In genomic region chr4:7807351-7807921, GRCh38 we compare ENCODE assay signal across 13 cellular contexts.
DNase-seq lines count a peak whose midpoint lies in the region; ATAC-seq and TF ChIP-seq lines count a peak whose summit lies in the region.
"Had no signal": no experiment of that assay in that cellular context is flagged by ENCODE, and none has a peak within 500 bp of the region (broad histone marks: within the 10 kb centered on the region; RNA-seq: fewer than 3 reads in every experiment).

No MANE protein-coding gene starts in this region.

- peak overlapping the region; percentile 77 for H2BK20ac ChIP-seq in IMR-90 (ENCODE audit: low read depth, low read length)

- H2BK5ac ChIP-seq in IMR-90 (ENCODE audit: low read depth, low read length, poor library complexity, severe bottlenecking), result peak overlapping the region; percentile 65

- peak overlapping the region; percentile 75 for H3K18ac ChIP-seq in IMR-90 (ENCODE audit: low read depth, low read length)

- H3K23ac ChIP-seq in IMR-90 (ENCODE audit: low read depth, low read length), result peak overlapping the region; percentile 52; the same call in 1 of the 2 replicates

- H3K9ac ChIP-seq in IMR-90 (ENCODE audit: low read depth, low read length) (no peak overlapping the region), iPS-15b (ENCODE audit: low read depth, low read length) (peak overlapping the region; percentile 9), PC-3 (ENCODE audit: low read length) (no peak overlapping the region)

- H2AK9ac ChIP-seq in IMR-90 (replicated peaks; ENCODE audit: low read depth, low read length, poor library complexity), result peak overlapping the region; percentile 17

- BruUV-seq in IMR-90 (replicated peaks; lab: Mats Ljungman, UMichigan), result no TSS peak
- no TSS peak for BruUV-seq in PC-3 (replicated peaks; lab: Mats Ljungman, UMichigan)

- H3K4me1 Mint-ChIP-seq in activated CD8-positive, alpha-beta memory T cell treated with anti-CD3 and anti-CD28 coated beads, Interleukin-2, amount 10 ng/mL, durations not matched to agents 7 days and 5 days, result peaks cover 4% of the 10 kb centered on the region

- no peak overlapping the region for H3K4me3 Mint-ChIP-seq in activated CD8-positive, alpha-beta memory T cell treated with anti-CD3 and anti-CD28 coated beads, Interleukin-2, amount 10 ng/mL, durations not matched to agents 7 days and 5 days

- peaks cover 36 to 84% of the 10 kb centered on the region in 2 experiments for H3K79me1 ChIP-seq in IMR-90 (ENCODE audit: low read depth in 1 of 2, low read length in 2 of 2)

- no peaks in the 10 kb centered on the region for H3K36me3 Mint-ChIP-seq in activated CD8-positive, alpha-beta memory T cell treated with anti-CD3 and anti-CD28 coated beads, Interleukin-2, amount 10 ng/mL, durations not matched to agents 7 days and 5 days

- POLR2A ChIA-PET in IMR-90 (lab: Charles Lee; ENCODE audit: unreplicated experiment), result no interaction called here
- POLR2A ChIA-PET in PC-3 (lab: Charles Lee; ENCODE audit: unreplicated experiment), result no interaction called here

- H3K36me3 ChIP-seq in IMR-90 (ENCODE audit: control insufficient read depth, insufficient read depth, low read length), result peaks cover 43% of the 10 kb centered on the region
- H3K36me3 ChIP-seq in iPS-15b (ENCODE audit: control insufficient read depth, insufficient read depth, low read length), result peaks cover 9% of the 10 kb centered on the region
- peaks cover 52% of the 10 kb centered on the region for H3K36me3 ChIP-seq in PC-3 (ENCODE audit: low read depth, low read length)

- intact Hi-C loops in IMR-90 (cut with micrococcal nuclease) (no loop called here), sciatic nerve (cut with DNase I) (loop anchor here (5.0 kb wide), 1 partner anchor 180 kb away; no protein-coding TSS in a partner anchor), PC-3 (cut with micrococcal nuclease) (no loop called here)

- H3K27me3 Mint-ChIP-seq in activated CD8-positive, alpha-beta memory T cell treated with anti-CD3 and anti-CD28 coated beads, Interleukin-2, amount 10 ng/mL, durations not matched to agents 7 days and 5 days, result no peaks in the 10 kb centered on the region

- dilution Hi-C loops in IMR-90 (cut with HindIII; ENCODE audit: low sequenced_read_pairs, unreplicated experiment), result no loop called here

- H2AFZ ChIP-seq in IMR-90 (replicated peaks; ENCODE audit: low read length, poor library complexity) (peak overlapping the region; percentile 15), PC-3 (ENCODE audit: low read length) (no peak overlapping the region)
- H2AFZ ChIP-seq: PC-9 had no signal

- peaks cover 30% of the 10 kb centered on the region for H3K9me1 ChIP-seq in IMR-90 (ENCODE audit: insufficient read depth, low read length)

- peak overlapping the region; percentile 77 for H3K4ac ChIP-seq in IMR-90 (ENCODE audit: low read depth, low read length)

- H3K9me3 ChIP-seq in IMR-90 (ENCODE audit: control insufficient read depth, insufficient read depth, low read length) (peaks cover 12% of the 10 kb centered on the region), iPS-15b (ENCODE audit: control insufficient read depth, insufficient read depth, low read length) (no peaks in the 10 kb centered on the region), PC-3 (ENCODE audit: low read length) (peaks cover 7% of the 10 kb centered on the region; the same call in 1 of the 2 replicates)

- no peaks in the 10 kb centered on the region for H3K27me3 ChIP-seq in IMR-90 (ENCODE audit: control insufficient read depth, insufficient read depth, low read length)
- no peaks in the 10 kb centered on the region for H3K27me3 ChIP-seq in iPS-15b (ENCODE audit: control insufficient read depth, insufficient read depth, low read length)
- H3K27me3 ChIP-seq in PC-3 (ENCODE audit: low read length), result no peaks in the 10 kb centered on the region

- peak overlapping the region; percentile 16; the same call in 1 of the 2 replicates for H3K56ac ChIP-seq in IMR-90 (ENCODE audit: extremely low read depth, insufficient read depth, low read length)

- H4K20me1 ChIP-seq in IMR-90 (ENCODE audit: insufficient read depth, low read length) (peaks cover 10% of the 10 kb centered on the region; the same call in 1 of the 2 replicates), PC-3 (ENCODE audit: low read length) (no peaks in the 10 kb centered on the region)

- CTCF ChIA-PET in IMR-90 (lab: Yijun Ruan, JAX), result no interaction called here
- CTCF ChIA-PET in activated CD8-positive, alpha-beta memory T cell treated with anti-CD3 and anti-CD28 coated beads, Interleukin-2, amount 10 ng/mL, durations not matched to agents 7 days and 5 days (lab: Charles Lee), result interaction anchor here (1.0 to 9.1 kb wide), 6 partner anchors 13 to 180 kb away, joined by 3 to 170 read pairs (median 6); no protein-coding TSS in a partner anchor
- CTCF ChIA-PET in PC-3 (lab: Charles Lee), result no interaction called here

- H3K4me1 ChIP-seq in IMR-90 (ENCODE audit: control insufficient read depth, insufficient read depth, low read length) (peaks cover 50% of the 10 kb centered on the region), iPS-15b (ENCODE audit: control insufficient read depth, insufficient read depth, low read length) (peaks cover 19% of the 10 kb centered on the region), PC-3 (ENCODE audit: insufficient read depth, low read length) (peaks cover 32% of the 10 kb centered on the region)

- peak overlapping the region; percentile 92 for H2AK5ac ChIP-seq in IMR-90 (ENCODE audit: low read depth, low read length)

- in situ Hi-C loops in IMR-90 (cut with MboI; ENCODE audit: low sequenced_read_pairs), result no loop called here

- H3K79me2 ChIP-seq in PC-3 (ENCODE audit: low read length), result peaks cover 20% of the 10 kb centered on the region

- no peak for TF ChIP-seq CTCF in IMR-90 (conservative IDR thresholded peaks at IDR 0.05; ENCODE audit: low read depth, low read length)
- no peak for TF ChIP-seq CTCF in PC-3 (conservative IDR thresholded peaks at IDR 0.05; ENCODE audit: low read depth, low read length)

- H4K5ac ChIP-seq in IMR-90 (ENCODE audit: low read depth, low read length), result peak overlapping the region; percentile 68

- no peak overlapping the region for H3K27ac Mint-ChIP-seq in activated CD8-positive, alpha-beta memory T cell treated with anti-CD3 and anti-CD28 coated beads, Interleukin-2, amount 10 ng/mL, durations not matched to agents 7 days and 5 days

- peak overlapping the region; percentile 27; the same call in 1 of the 3 replicates for H2BK15ac ChIP-seq in IMR-90 (ENCODE audit: low read depth, low read length)

- H4K8ac ChIP-seq in IMR-90 (ENCODE audit: low read depth in 2 of 2, low read length in 2 of 2), result peak overlapping the region; percentile 20 to 75; a peak in 3 of 4 replicates

- TF ChIP-seq RAD21 in IMR-90 (IDR thresholded peaks at IDR 0.05; ENCODE audit: low read length), result no peak

- no peaks in the 10 kb centered on the region for H3K9me2 ChIP-seq in PC-3 (replicated peaks; ENCODE audit: low read length)

- peak overlapping the region; percentile 82; the same call in 1 of the 2 replicates for H2BK120ac ChIP-seq in IMR-90 (ENCODE audit: low read depth, low read length)

- H3K4me3 ChIP-seq in IMR-90 (ENCODE audit: insufficient read depth, low read depth, low read length) (no peak overlapping the region), iPS-15b (ENCODE audit: low read depth, low read length) (no peak overlapping the region), PC-3 (ENCODE audit: low read length) (no peak overlapping the region)
- H3K4me3 ChIP-seq: PC-9 had no signal

- 67% methylated on average over 5 of the region's 12 CpGs; no CpG with 5 or more reads in 1 of the 2 experiments for WGBS in IMR-90 (ENCODE audit: extremely low coverage in 2 of 2, insufficient read length in 1 of 2), 2 experiments

- peak overlapping the region; percentile 27 for H3K14ac ChIP-seq in IMR-90 (replicated peaks; ENCODE audit: low read depth, low read length)

- ATAC-seq in IMR-90 (ENCODE audit: low read depth) (no peak), sciatic nerve (peak; percentile 32), PC-3 (no peak)
- no peak for ATAC-seq in activated CD8-positive, alpha-beta memory T cell treated with anti-CD3 and anti-CD28 coated beads, Interleukin-2, amount 10 ng/mL, durations not matched to agents 7 days and 5 days
- ATAC-seq: activated CD4-positive, CD25-positive, alpha-beta regulatory T cell treated with anti-CD3 and anti-CD28 coated beads, Interleukin-2, amount 50 U/mL, for 24 hours had no signal

- DNase-seq in IMR-90 (no peak), brain pericyte (ENCODE audit: low read depth, low spot score) (peak; percentile 75), sciatic nerve (ENCODE audit: low spot score) (no peak), nucleus accumbens (lab: John Stamatoyannopoulos, UW) (no peak), HCEC 1CT (no peak), PC-3 (no peak)
- no peak for DNase-seq in activated CD8-positive, alpha-beta memory T cell treated with anti-CD3 and anti-CD28 coated beads, Interleukin-2, amount 10 ng/mL, durations not matched to agents 7 days and 5 days
- DNase-seq: NCI-H1436; PC-9; stimulated activated CD4-positive, alpha-beta T cell treated with anti-CD3 and anti-CD28 coated beads, Interleukin-12 subunit alpha, Interleukin-12 subunit beta, amount 100 ng/mL, for 4 hours had no signal

- H3K27ac ChIP-seq in IMR-90 (ENCODE audit: insufficient read depth, low read length), result peak overlapping the region; percentile 74
- no peak overlapping the region for H3K27ac ChIP-seq in PC-3 (ENCODE audit: low read length)
- H3K27ac ChIP-seq: C4-2B had no signal

- H3F3A ChIP-seq in PC-3 (ENCODE audit: low read length, unreplicated experiment), result no peaks in the 10 kb centered on the region

- no peak for TF ChIP-seq POLR2A in IMR-90 (IDR thresholded peaks at IDR 0.05; ENCODE audit: low read depth, low read length)

- H3K4me2 ChIP-seq in IMR-90 (ENCODE audit: low read depth, low read length) (no peak overlapping the region), PC-3 (ENCODE audit: low read length) (no peak overlapping the region)
- H3K4me2 ChIP-seq: PC-9 had no signal

- peak overlapping the region; percentile 71 for H4K91ac ChIP-seq in IMR-90 (ENCODE audit: insufficient read depth, low read depth, low read length)

- no peaks in the 10 kb centered on the region for H3K9me3 Mint-ChIP-seq in activated CD8-positive, alpha-beta memory T cell treated with anti-CD3 and anti-CD28 coated beads, Interleukin-2, amount 10 ng/mL, durations not matched to agents 7 days and 5 days (ENCODE audit: low read depth)

TF ChIP-seq in IMR-90, 13 proteins besides CTCF, POLR2A, EP300 and RAD21:
- TF ChIP-seq CEBPB (IDR thresholded peaks at IDR 0.05; ENCODE audit: low read depth, low read length) (peak; percentile 91), RFX5 (IDR thresholded peaks at IDR 0.05; ENCODE audit: low read depth, low read length) (no peak), MAFK (IDR thresholded peaks at IDR 0.05; ENCODE audit: low read depth, low read length) (no peak), FOS (IDR thresholded peaks at IDR 0.05; ENCODE audit: low read depth, low read length) (no peak), MAZ (IDR thresholded peaks at IDR 0.05; ENCODE audit: borderline replicate concordance, low read depth, low read length) (no peak), MXI1 (IDR thresholded peaks at IDR 0.05; ENCODE audit: borderline replicate concordance, low read depth, low read length) (no peak), RCOR1 (IDR thresholded peaks at IDR 0.05; ENCODE audit: insufficient replicate concordance, low read length) (no peak)
